1 cellular context compared by ENCODE assay signal in the genomic region with DNA sequence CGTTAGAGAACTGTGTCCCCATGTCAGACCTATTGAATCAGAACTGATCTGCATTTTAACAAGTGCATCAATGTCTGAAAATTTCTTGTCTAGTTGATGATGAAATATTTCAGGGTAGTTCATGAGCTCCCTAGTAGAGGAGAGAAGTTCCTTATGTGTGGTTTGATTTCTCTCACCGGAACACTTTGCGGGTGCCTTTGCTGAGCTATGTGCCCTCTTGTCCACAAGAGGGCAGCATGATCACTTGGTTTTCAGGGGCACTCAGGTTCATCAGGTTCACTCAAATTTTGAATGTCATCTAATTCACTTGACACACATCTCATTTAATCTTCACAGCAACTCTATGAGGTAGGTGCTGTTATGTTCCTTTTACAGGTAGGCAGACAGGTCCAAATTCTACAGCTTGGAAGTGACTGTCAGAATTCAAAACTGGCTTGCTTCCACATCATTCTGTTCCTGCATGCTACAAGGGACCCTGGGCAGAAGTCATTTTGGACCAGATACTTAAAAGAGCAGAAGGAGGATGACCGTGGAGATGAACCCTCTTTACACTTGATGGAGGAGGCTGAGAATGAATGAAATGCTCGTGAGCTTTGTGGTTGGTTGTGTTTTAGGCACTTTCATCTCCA.
TF ChIP-seq lines count a peak whose summit lies in the region.

No MANE protein-coding gene starts in this region.

TF ChIP-seq in HCT116, 20 proteins besides CTCF, POLR2A, EP300 and RAD21 (continued from another document):
- TF ChIP-seq JUND (IDR thresholded peaks at IDR 0.05) (no peak), ELF1 (IDR thresholded peaks at IDR 0.05; ENCODE audit: borderline replicate concordance, low read depth) (no peak), EGR1 (IDR thresholded peaks at IDR 0.05; ENCODE audit: low read depth) (no peak), CBX3 (IDR thresholded peaks at IDR 0.05; ENCODE audit: low read depth) (no peak), SIN3A (IDR thresholded peaks at IDR 0.05; ENCODE audit: low read depth) (no peak), SRF (IDR thresholded peaks at IDR 0.05; ENCODE audit: low read depth) (no peak), EZH2phosphoT487 (IDR thresholded peaks at IDR 0.05; ENCODE audit: borderline replicate concordance) (no peak), REST (IDR thresholded peaks at IDR 0.05; ENCODE audit: low read depth) (no peak), MAX (IDR thresholded peaks at IDR 0.05) (no peak)
